Comparison of ENCODE assay signal across 12 cellular contexts in the genomic region with DNA sequence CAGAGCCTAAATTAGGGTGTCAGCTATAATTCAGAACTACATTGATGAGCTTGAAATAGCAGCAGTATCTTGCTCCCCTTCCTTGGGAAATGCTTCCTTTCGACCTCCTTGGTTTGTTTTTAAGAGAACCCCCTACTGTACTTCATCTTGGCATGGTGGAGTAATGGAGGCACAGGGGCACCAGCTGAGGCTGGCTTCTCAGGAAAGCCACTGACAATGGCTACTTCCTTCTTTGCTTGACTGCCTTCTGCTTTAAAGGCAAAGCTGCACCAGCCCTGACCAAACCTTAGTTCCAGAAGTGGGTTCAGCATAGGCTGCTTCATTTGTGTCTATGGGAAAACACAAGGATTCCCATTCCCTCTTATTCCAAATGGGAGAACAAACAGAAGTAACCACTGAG. TPM values are rescaled to one million over a fixed set of nuclear protein-coding genes. Genes with fewer than 3 reads are reported as not detected.
DNase-seq lines count a peak whose midpoint lies in the region; ATAC-seq, FAIRE-seq and TF ChIP-seq lines count a peak whose summit lies in the region.
"Had no signal": no experiment of that assay in that cellular context is flagged by ENCODE, and none has a peak within 500 bp of the region (broad histone marks: within the 10 kb centered on the region; RNA-seq: fewer than 3 reads in every experiment).

No MANE protein-coding gene starts in this region.

- no peaks in the 10 kb centered on the region for H3K27me3 ChIP-seq in rectal smooth muscle tissue (ENCODE audit: control insufficient read depth, insufficient read depth, low read length)

- H3K27me3 Mint-ChIP-seq in CD14-positive monocyte (ENCODE audit: low read depth in 3 of 3): peaks cover 0 to 5% (median 0%) of the 10 kb centered on the region in 3 donors
- H3K27me3 Mint-ChIP-seq in dendritic cell treated with granulocyte-macrophage colony-stimulating factor and Interleukin-4, amounts not matched to agents 40 ng/mL and 50 ng/mL, for 4 days: no peaks in the 10 kb centered on the region

- peak overlapping the region; percentile 97 for H3K27ac ChIP-seq in rectal smooth muscle tissue (ENCODE audit: low read depth, low read length)

- in situ Hi-C loops in GM13976 (cut with MboI; ENCODE audit: low sequenced_read_pairs, unreplicated experiment): no loop called here

- intact Hi-C loops in CD14-positive monocyte (cut with micrococcal nuclease): loop anchor here (10.0 kb wide), 2 partner anchors 301 to 311 kb away; no protein-coding TSS in a partner anchor
- intact Hi-C loops in dendritic cell treated with granulocyte-macrophage colony-stimulating factor and Interleukin-4, amounts not matched to agents 40 ng/mL and 50 ng/mL, for 4 days (cut with micrococcal nuclease): no loop called here

- H3K27ac Mint-ChIP-seq in CD14-positive monocyte: peak overlapping the region in 6 of 7 donors; percentile 7 to 61 (median 56)
- H3K27ac Mint-ChIP-seq in dendritic cell treated with granulocyte-macrophage colony-stimulating factor and Interleukin-4, amounts not matched to agents 40 ng/mL and 50 ng/mL, for 4 days: peak overlapping the region; percentile 73

- no peak for DNase-seq in CD14-positive monocyte (ENCODE audit: low spot score)
- no peak for DNase-seq in GM12891 (ENCODE audit: insufficient read length, low spot score)
- DNase-seq in NCI-H2227 treated with DMSO at 0.1 percent for 48 hours (lab: John Stamatoyannopoulos, UW): no peak
- no peak for DNase-seq in SIG-M5 treated with dmso at 0.1 percent for 504 hours (lab: John Stamatoyannopoulos, UW; ENCODE audit: unreplicated experiment)
- no peak for DNase-seq in GM13976 (ENCODE audit: low spot score)
- DNase-seq: activated CD4-positive, CD25-positive, alpha-beta regulatory T cell treated with anti-CD3 and anti-CD28 coated beads, Interleukin-2, amount 50 U/mL, for 72 hours; effector CD4-positive, alpha-beta T cell; GDM1 had no signal

- TF ChIP-seq CTCF in CD14-positive monocyte (IDR thresholded peaks at IDR 0.05) (no peak), GM13976 (IDR thresholded peaks at IDR 0.05; ENCODE audit: borderline replicate concordance, control extremely low read depth, extremely low read depth, insufficient read depth, missing control alignments) (no peak)

- H3K36me3 Mint-ChIP-seq in CD14-positive monocyte: peaks cover 37 to 40% of the 10 kb centered on the region in 2 donors
- H3K36me3 Mint-ChIP-seq in dendritic cell treated with granulocyte-macrophage colony-stimulating factor and Interleukin-4, amounts not matched to agents 40 ng/mL and 50 ng/mL, for 4 days (ENCODE audit: low read depth): peaks cover 47% of the 10 kb centered on the region

- H3K4me3 ChIP-seq in rectal smooth muscle tissue (ENCODE audit: low read length): no peak overlapping the region

- no peak for ATAC-seq in HG03571 (IDR thresholded peaks at IDR 0.05; ENCODE audit: unreplicated experiment)

- FAIRE-seq in GM12891 (lab: Jason Lieb, UNC): peak; percentile 16
- FAIRE-seq: GM18507 had no signal

- peaks cover 24% of the 10 kb centered on the region for H3K4me1 ChIP-seq in rectal smooth muscle tissue (ENCODE audit: control insufficient read depth, insufficient read depth, low read length)

- H3K9me3 Mint-ChIP-seq in CD14-positive monocyte: no peaks in the 10 kb centered on the region
- no peaks in the 10 kb centered on the region for H3K9me3 Mint-ChIP-seq in dendritic cell treated with granulocyte-macrophage colony-stimulating factor and Interleukin-4, amounts not matched to agents 40 ng/mL and 50 ng/mL, for 4 days

- no peak overlapping the region for H3K9ac ChIP-seq in rectal smooth muscle tissue (ENCODE audit: low read length)

- peaks cover 40% of the 10 kb centered on the region for H3K4me1 Mint-ChIP-seq in CD14-positive monocyte
- peaks cover 68% of the 10 kb centered on the region for H3K4me1 Mint-ChIP-seq in dendritic cell treated with granulocyte-macrophage colony-stimulating factor and Interleukin-4, amounts not matched to agents 40 ng/mL and 50 ng/mL, for 4 days (ENCODE audit: low read depth)

- H3K4me3 Mint-ChIP-seq in CD14-positive monocyte: no peak overlapping the region
- H3K4me3 Mint-ChIP-seq in dendritic cell treated with granulocyte-macrophage colony-stimulating factor and Interleukin-4, amounts not matched to agents 40 ng/mL and 50 ng/mL, for 4 days: no peak overlapping the region

- H3K36me3 ChIP-seq in rectal smooth muscle tissue (ENCODE audit: control insufficient read depth, insufficient read depth, low read length): peaks cover 9% of the 10 kb centered on the region

- no peak for TF ChIP-seq POLR2A in GM12891 (IDR thresholded peaks at IDR 0.05; ENCODE audit: low read depth, low read length)

TF ChIP-seq in GM12891, 5 proteins besides CTCF, POLR2A, EP300 and RAD21:
- TF ChIP-seq POLR2AphosphoS5 (IDR thresholded peaks at IDR 0.05; ENCODE audit: low read depth, low read length) (peak; percentile 59; the same call in 1 of the 2 replicates), POU2F2 (IDR thresholded peaks at IDR 0.05; ENCODE audit: low read depth, low read length) (no peak)

RNA-seq across cellular contexts. Expression of a gene that starts 1.5 kb away (rescaled TPM):
- polyA plus RNA-seq in CD14-positive monocyte: not detected
- 0.21 TPM for polyA plus RNA-seq in GM12891 (2012; ENCODE audit: low read depth, missing spikeins)
